In genomic region chr4:151962138-151962845, GRCh38 we compare ENCODE assay signal across 16 cellular contexts.
DNase-seq lines count a peak whose midpoint lies in the region; ATAC-seq, FAIRE-seq and TF ChIP-seq lines count a peak whose summit lies in the region.
"Had no signal": no experiment of that assay in that cellular context is flagged by ENCODE, and none has a peak within 500 bp of the region (broad histone marks: within the 10 kb centered on the region; RNA-seq: fewer than 3 reads in every experiment).

No MANE protein-coding gene starts in this region.

- DNase-seq in NCI-H226 (peak; percentile 15), bronchial epithelial cell (ENCODE audit: low read depth) (peak; percentile 40), omental fat pad (ENCODE audit: low spot score) (no peak), HuH-7 (ENCODE audit: low spot score) (no peak), NCI-H1694 (lab: John Stamatoyannopoulos, UW) (no peak), retina (no peak)
- DNase-seq: CD4-positive, CD25-positive, alpha-beta regulatory T cell; DMS79 treated with DMSO at 0.1 percent for 48 hours; NCI-H1105; NCI-H187; NCI-H2171; NCI-H510A; PC-3 had no signal

- H3K27me3 ChIP-seq in BLaER1 treated with 17β-estradiol and CSF1 and Interleukin-3, amounts not matched to agents 10 nM and 100 nM = no peaks in the 10 kb centered on the region
- no peaks in the 10 kb centered on the region for H3K27me3 ChIP-seq in bronchial epithelial cell (ENCODE audit: control insufficient read depth, insufficient read depth, low read length)

- ATAC-seq in omental fat pad (ENCODE audit: low FRiP score) = peak; percentile 70
- ATAC-seq: A549, HCT116, PC-3 had no signal

- H3K4me2 ChIP-seq in BLaER1 treated with 17β-estradiol and CSF1 and Interleukin-3, amounts not matched to agents 10 nM and 100 nM = peak overlapping the region in 6 of 11 experiments; percentile 19 to 50 (median 34); a peak in 10 of 22 replicates
- H3K4me2 ChIP-seq: A549 had no signal

- no peak overlapping the region for H3K4me3 ChIP-seq in BLaER1 treated with 17β-estradiol and CSF1 and Interleukin-3, amounts not matched to agents 10 nM and 100 nM
- no peak overlapping the region for H3K4me3 ChIP-seq in bronchial epithelial cell (ENCODE audit: low read depth, low read length)
- H3K4me3 ChIP-seq: A549 had no signal

- H3K27ac ChIP-seq in BLaER1 treated with 17β-estradiol and CSF1 and Interleukin-3, amounts not matched to agents 10 nM and 100 nM = 0 out of 22 replicates have a peak overlapping the region, but pooled peaks of 1 of the 11 experiments have one; percentile 16
- H3K27ac ChIP-seq: A549 had no signal

- no peak overlapping the region for H3K9ac ChIP-seq in BLaER1 treated with 17β-estradiol and CSF1 and Interleukin-3, amounts not matched to agents 10 nM and 100 nM

- no peak for FAIRE-seq in bronchial epithelial cell (lab: Jason Lieb, UNC)
- FAIRE-seq: A549 had no signal

- no peaks in the 10 kb centered on the region for H3K36me3 ChIP-seq in BLaER1 treated with 17β-estradiol and CSF1 and Interleukin-3, amounts not matched to agents 10 nM and 100 nM
- H3K36me3 ChIP-seq in bronchial epithelial cell (ENCODE audit: control insufficient read depth, insufficient read depth, low read length) = no peaks in the 10 kb centered on the region

- peaks cover 0 to 17% (median 0%) of the 10 kb centered on the region in 11 experiments; a peak in 6 of 22 replicates for H3K9me3 ChIP-seq in BLaER1 treated with 17β-estradiol and CSF1 and Interleukin-3, amounts not matched to agents 10 nM and 100 nM (replicated peaks in 1 of 11)
- H3K9me3 ChIP-seq: A549 had no signal

- no peaks in the 10 kb centered on the region for H4K20me1 ChIP-seq in BLaER1 treated with 17β-estradiol and CSF1 and Interleukin-3, amounts not matched to agents 10 nM and 100 nM

- H3K4me1 ChIP-seq in BLaER1 treated with 17β-estradiol and CSF1 and Interleukin-3, amounts not matched to agents 10 nM and 100 nM = peaks cover 0 to 17% (median 5%) of the 10 kb centered on the region in 10 experiments; a peak in 9 of 20 replicates
- H3K4me1 ChIP-seq: A549 had no signal

- TF ChIP-seq CTCF in bronchial epithelial cell (IDR thresholded peaks at IDR 0.05; ENCODE audit: insufficient read depth, low read length, severe bottlenecking) (no peak), omental fat pad (IDR thresholded peaks at IDR 0.05) (no peak)

Comparison
In these comparisons a context has a peak if more than half of its experiments do, and no peak if none do; other contexts are left out.
1. DNase-seq: peak in NCI-H226 (single experiment) and bronchial epithelial cell (single experiment); none in omental fat pad (single experiment), HuH-7 (single experiment), NCI-H1694 (single experiment) and retina (single experiment).